Comparison of ENCODE assay signal across 9 cellular contexts in the genomic region with DNA sequence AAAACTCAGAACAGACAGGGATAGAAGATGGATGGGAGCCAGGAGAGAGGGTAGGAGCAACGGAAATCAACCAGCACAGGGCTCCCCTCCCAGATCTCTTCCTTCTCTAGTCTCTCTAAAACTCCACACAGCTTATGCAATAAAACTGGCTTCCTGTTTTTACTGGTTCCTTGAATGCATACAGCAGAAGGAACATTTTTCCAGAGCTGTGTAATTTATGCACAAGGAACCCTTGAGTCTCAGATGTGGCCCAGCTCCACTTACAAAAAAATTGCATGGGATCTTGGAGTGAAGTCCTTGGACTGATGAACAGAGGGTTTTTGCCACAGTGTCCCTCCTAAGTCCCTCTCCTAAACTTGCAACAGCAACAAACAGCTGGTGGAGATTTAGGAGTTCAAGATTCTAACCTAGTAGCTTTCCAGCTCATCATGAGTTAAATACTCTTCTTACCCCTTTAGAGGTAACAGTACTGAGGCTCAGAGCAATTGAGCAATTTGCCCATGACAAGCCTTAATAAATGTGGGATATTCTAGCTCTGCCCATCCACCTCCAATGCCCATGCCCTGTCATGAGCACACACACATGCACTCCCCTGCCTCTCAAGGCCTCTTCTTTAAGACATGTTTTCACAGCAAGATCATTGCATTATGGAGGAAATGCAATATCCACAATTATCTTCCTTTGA. TPM values are rescaled to one million over a fixed set of nuclear protein-coding genes. Genes with fewer than 3 reads are reported as not detected.
DNase-seq lines count a peak whose midpoint lies in the region; ATAC-seq and TF ChIP-seq lines count a peak whose summit lies in the region.
"Had no signal": no experiment of that assay in that cellular context is flagged by ENCODE, and none has a peak within 500 bp of the region (broad histone marks: within the 10 kb centered on the region; RNA-seq: fewer than 3 reads in every experiment).

No MANE protein-coding gene starts in this region.

- peaks cover 20% of the 10 kb centered on the region for H3K4me1 ChIP-seq in RWPE2 (ENCODE audit: insufficient read depth, poor library complexity, severe bottlenecking)
- no peaks in the 10 kb centered on the region for H3K4me1 ChIP-seq in endodermal cell (ENCODE audit: control insufficient read depth, insufficient read depth, low read length)

- no peaks in the 10 kb centered on the region for H3K4me1 Mint-ChIP-seq in activated CD8-positive, alpha-beta T cell treated with anti-CD3 and anti-CD28 coated beads, Interleukin-2, amount 10 ng/mL, durations not matched to agents 7 days and 5 days (ENCODE audit: low read depth)
- H3K4me1 Mint-ChIP-seq in endodermal cell (no peaks in the 10 kb centered on the region), natural killer cell (no peaks in the 10 kb centered on the region)

- intact Hi-C loops in sciatic nerve (cut with DNase I), result no loop called here
- intact Hi-C loops in natural killer cell (cut with micrococcal nuclease), result no loop called here

- no peak overlapping the region for H3K4me3 ChIP-seq in RWPE2 (ENCODE audit: severe bottlenecking)
- no peak overlapping the region for H3K4me3 ChIP-seq in endodermal cell (ENCODE audit: low read length)

- no peaks in the 10 kb centered on the region for H3K9me3 Mint-ChIP-seq in activated CD8-positive, alpha-beta T cell treated with anti-CD3 and anti-CD28 coated beads, Interleukin-2, amount 10 ng/mL, durations not matched to agents 7 days and 5 days (ENCODE audit: insufficient read depth)
- H3K9me3 Mint-ChIP-seq in endodermal cell (no peaks in the 10 kb centered on the region), natural killer cell (no peaks in the 10 kb centered on the region)

- H3K27ac ChIP-seq in RWPE2 (ENCODE audit: poor library complexity, severe bottlenecking) (peak overlapping the region; percentile 73), endodermal cell (ENCODE audit: low read depth, low read length) (no peak overlapping the region)

- WGBS in endodermal cell (ENCODE audit: insufficient coverage in 1 of 2, insufficient read length in 1 of 2), 2 experiments, result 60 to 89% methylated on average over 1 of the region's 1 CpG

- H3K9ac ChIP-seq in endodermal cell (ENCODE audit: extremely low read depth, low read length, poor library complexity, severe bottlenecking), result no peak overlapping the region

- no peak overlapping the region for H3K27ac Mint-ChIP-seq in activated CD8-positive, alpha-beta T cell treated with anti-CD3 and anti-CD28 coated beads, Interleukin-2, amount 10 ng/mL, durations not matched to agents 7 days and 5 days
- H3K27ac Mint-ChIP-seq in endodermal cell (no peak overlapping the region), natural killer cell (no peak overlapping the region)
- H3K27ac Mint-ChIP-seq: activated CD4-positive, alpha-beta memory T cell treated with anti-CD3 and anti-CD28 coated beads for 36 hours had no signal

- H3K9me3 ChIP-seq in RWPE2 (ENCODE audit: severe bottlenecking), result no peaks in the 10 kb centered on the region
- no peaks in the 10 kb centered on the region for H3K9me3 ChIP-seq in endodermal cell (ENCODE audit: control insufficient read depth, low read length)

- ATAC-seq in RWPE2 (ENCODE audit: low read depth), result no peak; the same call in 2 of the 3 replicates
- peak; percentile 46 for ATAC-seq in sciatic nerve
- no peak for ATAC-seq in activated CD8-positive, alpha-beta T cell treated with anti-CD3 and anti-CD28 coated beads, Interleukin-2, amount 10 ng/mL, durations not matched to agents 7 days and 5 days
- no peak for ATAC-seq in natural killer cell

- H3K36me3 ChIP-seq in RWPE2 (ENCODE audit: low read depth) (no peaks in the 10 kb centered on the region), endodermal cell (ENCODE audit: control insufficient read depth, insufficient read depth, low read length) (no peaks in the 10 kb centered on the region)

- TF ChIP-seq CTCF in RWPE2 (IDR thresholded peaks at IDR 0.05; ENCODE audit: poor library complexity, severe bottlenecking) (no peak), endodermal cell (conservative IDR thresholded peaks at IDR 0.05) (no peak), natural killer cell (IDR thresholded peaks at IDR 0.05) (no peak)

- no peaks in the 10 kb centered on the region for H3K36me3 Mint-ChIP-seq in activated CD8-positive, alpha-beta T cell treated with anti-CD3 and anti-CD28 coated beads, Interleukin-2, amount 10 ng/mL, durations not matched to agents 7 days and 5 days (ENCODE audit: low read depth)
- H3K36me3 Mint-ChIP-seq in endodermal cell (ENCODE audit: low read depth) (no peaks in the 10 kb centered on the region), natural killer cell (no peaks in the 10 kb centered on the region)
- H3K36me3 Mint-ChIP-seq: activated CD4-positive, alpha-beta memory T cell treated with anti-CD3 and anti-CD28 coated beads for 36 hours had no signal

- no peaks in the 10 kb centered on the region for H3K27me3 ChIP-seq in RWPE2 (ENCODE audit: insufficient read depth, poor library complexity, severe bottlenecking)
- H3K27me3 ChIP-seq in endodermal cell (ENCODE audit: control insufficient read depth, insufficient read depth, low read length, poor library complexity, severe bottlenecking), result no peaks in the 10 kb centered on the region

- CTCF ChIA-PET in activated CD8-positive, alpha-beta T cell treated with anti-CD3 and anti-CD28 coated beads, Interleukin-2, amount 10 ng/mL, durations not matched to agents 7 days and 5 days (lab: Charles Lee), result no interaction called here

- DNase-seq in GF-D8 (lab: John Stamatoyannopoulos, UW) (peak; percentile 38), RWPE2 (ENCODE audit: low spot score) (no peak), fibroblast of peridontal ligament (ENCODE audit: extremely low read depth) (peak; percentile 64), sciatic nerve (ENCODE audit: low spot score) (no peak), occipital lobe (lab: John Stamatoyannopoulos, UW) (no peak), endodermal cell (no peak), natural killer cell (no peak)
- DNase-seq in activated CD8-positive, alpha-beta T cell treated with anti-CD3 and anti-CD28 coated beads, Interleukin-2, amount 10 ng/mL, durations not matched to agents 7 days and 5 days, result no peak
- DNase-seq: activated CD4-positive, alpha-beta memory T cell treated with anti-CD3 and anti-CD28 coated beads for 36 hours had no signal

- H3K27me3 Mint-ChIP-seq in activated CD8-positive, alpha-beta T cell treated with anti-CD3 and anti-CD28 coated beads, Interleukin-2, amount 10 ng/mL, durations not matched to agents 7 days and 5 days (ENCODE audit: low read depth), result peaks cover 2% of the 10 kb centered on the region
- H3K27me3 Mint-ChIP-seq in endodermal cell (ENCODE audit: insufficient read depth), result no peaks in the 10 kb centered on the region
- H3K27me3 Mint-ChIP-seq in natural killer cell (ENCODE audit: low read depth in 2 of 2), result no peaks in the 10 kb centered on the region
- H3K27me3 Mint-ChIP-seq: activated CD4-positive, alpha-beta memory T cell treated with anti-CD3 and anti-CD28 coated beads for 36 hours had no signal

- POLR2A ChIA-PET in activated CD8-positive, alpha-beta T cell treated with anti-CD3 and anti-CD28 coated beads, Interleukin-2, amount 10 ng/mL, durations not matched to agents 7 days and 5 days (lab: Charles Lee), result no interaction called here

- no peak overlapping the region for H3K4me3 Mint-ChIP-seq in activated CD8-positive, alpha-beta T cell treated with anti-CD3 and anti-CD28 coated beads, Interleukin-2, amount 10 ng/mL, durations not matched to agents 7 days and 5 days
- H3K4me3 Mint-ChIP-seq in endodermal cell (no peak overlapping the region), natural killer cell (no peak overlapping the region)
- H3K4me3 Mint-ChIP-seq: activated CD4-positive, alpha-beta memory T cell treated with anti-CD3 and anti-CD28 coated beads for 36 hours had no signal

RNA-seq across cellular contexts. Expression of a gene that starts 18.4 kb away (rescaled TPM):
- total RNA-seq in sciatic nerve, result 35.6 TPM
- 19.8 TPM for total RNA-seq in occipital lobe
- not detected for total RNA-seq in activated CD8-positive, alpha-beta T cell treated with anti-CD3 and anti-CD28 coated beads, Interleukin-2, amount 10 ng/mL, durations not matched to agents 7 days and 5 days
- total RNA-seq in endodermal cell, result 10 to 100 TPM; 12.3 to 25.2 TPM
- polyA plus RNA-seq in endodermal cell (2013, experiment 1 of 2), result 19.0 TPM
- 16.7 TPM for polyA plus RNA-seq in endodermal cell (2013, experiment 2 of 2)
- 1 to 10 TPM in 1 of 3 donors, under 1 TPM in 2; 0.78 to 1.6 (median 0.83) TPM for total RNA-seq in natural killer cell
- total RNA-seq: activated CD4-positive, alpha-beta memory T cell treated with anti-CD3 and anti-CD28 coated beads for 36 hours had no signal

RNA-seq across cellular contexts. Expression of a gene that starts 23.5 kb away (rescaled TPM):
- total RNA-seq in sciatic nerve (3.3 TPM), occipital lobe (2.8 TPM), endodermal cell (not detected), natural killer cell (not detected)
- total RNA-seq in activated CD8-positive, alpha-beta T cell treated with anti-CD3 and anti-CD28 coated beads, Interleukin-2, amount 10 ng/mL, durations not matched to agents 7 days and 5 days, result not detected
- polyA plus RNA-seq in endodermal cell (2013, experiment 1 of 2), result 0.57 TPM
- polyA plus RNA-seq in endodermal cell (2013, experiment 2 of 2), result 0.37 TPM
- total RNA-seq: activated CD4-positive, alpha-beta memory T cell treated with anti-CD3 and anti-CD28 coated beads for 36 hours had no signal

Comparison
In these comparisons a context has a peak if more than half of its experiments do, and no peak if none do; other contexts are left out.
1. DNase-seq: peak in GF-D8 (single experiment) and fibroblast of peridontal ligament (single experiment); none in RWPE2 (single experiment), sciatic nerve (single experiment), occipital lobe (single experiment), activated CD8-positive, alpha-beta T cell treated with anti-CD3 and anti-CD28 coated beads, Interleukin-2, amount 10 ng/mL, durations not matched to agents 7 days and 5 days (single experiment), endodermal cell (single experiment) and natural killer cell (single experiment).